22 cellular contexts compared by ENCODE assay signal in genomic region chr22:28985581-28986290, GRCh38.
DNase-seq lines count a peak whose midpoint lies in the region; ATAC-seq and TF ChIP-seq lines count a peak whose summit lies in the region.
"Had no signal": no experiment of that assay in that cellular context is flagged by ENCODE, and none has a peak within 500 bp of the region (broad histone marks: within the 10 kb centered on the region; RNA-seq: fewer than 3 reads in every experiment).

No MANE protein-coding gene starts in this region.

- POLR2A ChIA-PET in HEK293 (lab: Yijun Ruan, JAX) = interaction anchor here (0.6 to 1.4 kb wide), 3 partner anchors 31 to 568 kb away, joined by 3 read pairs; partner anchors contain the start of gene THOC5
- POLR2A ChIA-PET in WTC11 (lab: Charles Lee) = no interaction called here

- peaks cover 24% of the 10 kb centered on the region for H3K79me1 ChIP-seq in trophoblast cell (ENCODE audit: low read length)

- H2BK12ac ChIP-seq in trophoblast cell (ENCODE audit: low read length) = peak overlapping the region; percentile 42

- DNase-seq in WTC11 (ENCODE audit: low spot score) (no peak), left lung (no peak), trophoblast cell (no peak), tibial nerve (ENCODE audit: low spot score in 2 of 2) (no peak), HT-29 (ENCODE audit: low spot score) (no peak)
- DNase-seq in activated effector memory CD4-positive, alpha-beta T cell treated with anti-CD3 and anti-CD28 coated beads, Interleukin-2, amount 50 U/mL, for 16 hours = no peak
- DNase-seq in activated naive CD4-positive, alpha-beta T cell treated with Interleukin-2 at 50 U/mL for 16 hours = no peak
- DNase-seq: CD4-positive, CD25-positive, alpha-beta regulatory T cell; DMS 273 treated with DMSO at 0.1 percent for 48 hours; DMS79 treated with DMSO at 0.1 percent for 48 hours; GM23248; H9; IMR-90; NCI-H1105 treated with DMSO at 0.1 percent for 48 hours; NCI-H2029 treated with DMSO at 0.1 percent for 48 hours; NCI-H524 treated with DMSO at 0.1 percent for 48 hours; PC-3; SHP77 treated with DMSO at 0.1 percent for 48 hours had no signal

- no peak overlapping the region for H3K4me3 ChIP-seq in HEK293 (ENCODE audit: low read depth, low read length)
- H3K4me3 ChIP-seq in left lung = no peak overlapping the region
- H3K4me3 ChIP-seq in trophoblast cell (ENCODE audit: low read depth, low read length) = no peak overlapping the region
- H3K4me3 ChIP-seq in tibial nerve = no peak overlapping the region
- H3K4me3 ChIP-seq: GM23248 had no signal

- H3K9me3 ChIP-seq in HEK293 (ENCODE audit: control insufficient read depth, insufficient read depth, low read depth, low read length) (no peaks in the 10 kb centered on the region), left lung (no peaks in the 10 kb centered on the region), trophoblast cell (ENCODE audit: insufficient read depth, low read depth, low read length) (no peaks in the 10 kb centered on the region), tibial nerve (peaks cover 0 to 8% (median 0%) of the 10 kb centered on the region in 4 donors)

- no peak overlapping the region for H3K4me3 Mint-ChIP-seq in WTC11
- H3K4me3 Mint-ChIP-seq: CD4-positive, CD25-positive, alpha-beta regulatory T cell; H9 had no signal

- H3K9ac ChIP-seq in trophoblast cell (ENCODE audit: low read length) = no peak overlapping the region
- H3K9ac ChIP-seq: GM23248 had no signal

- TF ChIP-seq POLR2A in tibial nerve (IDR thresholded peaks at IDR 0.05) = no peak

- H3K27me3 Mint-ChIP-seq in WTC11 (ENCODE audit: low read depth) = no peaks in the 10 kb centered on the region
- H3K27me3 Mint-ChIP-seq: CD4-positive, CD25-positive, alpha-beta regulatory T cell had no signal

- H4K8ac ChIP-seq in trophoblast cell (ENCODE audit: low read depth, low read length) = peak overlapping the region; percentile 40

- H4K91ac ChIP-seq in trophoblast cell (ENCODE audit: low read depth, low read length) = peak overlapping the region; percentile 67

- no peak for TF ChIP-seq EP300 in tibial nerve (IDR thresholded peaks at IDR 0.05)

- ATAC-seq in WTC11 (no peak), left lung (no peak)
- ATAC-seq: PC-3, SK-N-SH treated with all-trans-retinoic acid at 6 μM for 48 hours had no signal

- TF ChIP-seq CTCF in HEK293 (tag by site-specific recombination; IDR thresholded peaks at IDR 0.05) = no peak
- no peak for TF ChIP-seq CTCF in WTC11 (IDR thresholded peaks at IDR 0.05)
- TF ChIP-seq CTCF in left lung (IDR thresholded peaks at IDR 0.05) = no peak
- no peak for TF ChIP-seq CTCF in tibial nerve (IDR thresholded peaks at IDR 0.05)

- H3K4me1 ChIP-seq in HEK293 (ENCODE audit: control insufficient read depth, insufficient read depth, low read length) = peaks cover 23% of the 10 kb centered on the region
- peaks cover 11 to 14% of the 10 kb centered on the region in 2 donors for H3K4me1 ChIP-seq in left lung
- peaks cover 27 to 34% of the 10 kb centered on the region in 2 experiments for H3K4me1 ChIP-seq in trophoblast cell (ENCODE audit: control insufficient read depth in 1 of 2, insufficient read depth in 2 of 2, low read length in 2 of 2)
- H3K4me1 ChIP-seq in tibial nerve = peaks cover 0 to 31% (median 0%) of the 10 kb centered on the region in 4 donors

- H4K12ac ChIP-seq in trophoblast cell (ENCODE audit: low read depth, low read length) = no peak overlapping the region

- H2AK5ac ChIP-seq in trophoblast cell (ENCODE audit: low read length) = no peak overlapping the region

- CTCF ChIA-PET in HEK293 (lab: Yijun Ruan, JAX) = interaction anchor here (0.9 kb wide), 1 partner anchor 68 kb away, joined by 3 read pairs; no protein-coding TSS in a partner anchor
- CTCF ChIA-PET in WTC11 (lab: Charles Lee) = interaction anchor here (0.7 to 1.4 kb wide), 2 partner anchors 54 to 55 kb away, joined by 3 read pairs; no protein-coding TSS in a partner anchor

- intact Hi-C loops in left lung (cut with DNase I) = loop anchor here in 1 of 2 donors (10.0 kb wide), 1 partner anchor 61 kb away; no protein-coding TSS in a partner anchor

- H3K4ac ChIP-seq in trophoblast cell (ENCODE audit: low read depth, low read length) = no peak overlapping the region

- H3K14ac ChIP-seq in trophoblast cell (ENCODE audit: low read length) = no peak overlapping the region

- H2AFZ ChIP-seq in trophoblast cell (ENCODE audit: insufficient read depth, low read length, poor library complexity) = no peak overlapping the region
- H2AFZ ChIP-seq: GM23248 had no signal

- peak overlapping the region; percentile 2 for H3K4me2 ChIP-seq in trophoblast cell (ENCODE audit: low read length)

- H3K23ac ChIP-seq in trophoblast cell (ENCODE audit: low read length) = no peak overlapping the region

- peaks cover 32% of the 10 kb centered on the region for H3K36me3 Mint-ChIP-seq in WTC11

- no peak overlapping the region; the same call in 1 of the 2 replicates for H3K27ac ChIP-seq in HEK293 (ENCODE audit: extremely low read depth, low read depth, low read length)
- peak overlapping the region; percentile 5 to 49 for H3K27ac ChIP-seq in left lung
- peak overlapping the region; percentile 73 for H3K27ac ChIP-seq in trophoblast cell (ENCODE audit: low read depth, low read length)
- no peak overlapping the region for H3K27ac ChIP-seq in tibial nerve
- H3K27ac ChIP-seq: GM23248, HL-60, RWPE1 had no signal

- peak overlapping the region; percentile 62 for H2BK120ac ChIP-seq in trophoblast cell (ENCODE audit: insufficient read depth, low read length, poor library complexity)

- no peaks in the 10 kb centered on the region for H3K79me2 ChIP-seq in trophoblast cell (ENCODE audit: control insufficient read depth, insufficient read depth, low read length, poor library complexity)

- H3K27ac Mint-ChIP-seq in WTC11 = peak overlapping the region; percentile 98; the same call in 1 of the 2 replicates
- H3K27ac Mint-ChIP-seq: CD4-positive, CD25-positive, alpha-beta regulatory T cell had no signal

- H3K18ac ChIP-seq in trophoblast cell (ENCODE audit: low read length) = peak overlapping the region; percentile 49

- H3K4me1 Mint-ChIP-seq in WTC11 = peaks cover 85% of the 10 kb centered on the region

- WGBS in trophoblast cell (ENCODE audit: extremely low coverage, insufficient coverage, insufficient read length) = no CpG with 5 or more reads among the region's 3 CpGs
- 91% methylated on average over 3 of the region's 3 CpGs for WGBS in tibial nerve, 2 donors

- no peaks in the 10 kb centered on the region for H3K27me3 ChIP-seq in left lung
- no peaks in the 10 kb centered on the region for H3K27me3 ChIP-seq in trophoblast cell (ENCODE audit: insufficient read depth, low read length)
- no peaks in the 10 kb centered on the region for H3K27me3 ChIP-seq in tibial nerve

- H3K36me3 ChIP-seq in HEK293 (ENCODE audit: control insufficient read depth in 2 of 2, insufficient read depth in 1 of 2, low read length in 2 of 2) (peaks cover 8 to 18% of the 10 kb centered on the region in 2 experiments; a peak in 2 of 3 replicates), left lung (no peaks in the 10 kb centered on the region), trophoblast cell (ENCODE audit: control insufficient read depth in 1 of 2, insufficient read depth in 2 of 2, low read length in 2 of 2) (peaks cover 2% of the 10 kb centered on the region in 2 experiments), tibial nerve (peaks cover 0 to 27% (median 0%) of the 10 kb centered on the region in 3 donors)

- peak overlapping the region; percentile 62 for H2BK5ac ChIP-seq in trophoblast cell (ENCODE audit: low read depth, low read length, poor library complexity)

- H3K9me3 Mint-ChIP-seq in WTC11 = peaks cover 13% of the 10 kb centered on the region

TF ChIP-seq in HEK293, 187 proteins besides CTCF, POLR2A, EP300 and RAD21:
- peak; percentile 86 for TF ChIP-seq SETDB1 (IDR thresholded peaks at IDR 0.05; ENCODE audit: insufficient read length, low read length)
- no peak for TF ChIP-seq ZNF555 (tag by site-specific recombination; conservative IDR thresholded peaks at IDR 0.05)
- no peak for TF ChIP-seq ZNF169 (tag by site-specific recombination; IDR thresholded peaks at IDR 0.05)
- TF ChIP-seq ZNF610 (tag by site-specific recombination; IDR thresholded peaks at IDR 0.05; ENCODE audit: borderline replicate concordance) = no peak
- TF ChIP-seq ZIC2 (tag by site-specific recombination; IDR thresholded peaks at IDR 0.05) = no peak
- TF ChIP-seq ZNF585B (tag by site-specific recombination; IDR thresholded peaks at IDR 0.05) = no peak
- peak; percentile 83 for TF ChIP-seq ZNF239 (tag by site-specific recombination; IDR thresholded peaks at IDR 0.05)
- TF ChIP-seq ZNF670 (tag by site-specific recombination; IDR thresholded peaks at IDR 0.05; ENCODE audit: low read depth) = no peak
- TF ChIP-seq ZNF146 (tag by site-specific recombination; IDR thresholded peaks at IDR 0.05) = no peak
- TF ChIP-seq ZNF404 (tag by site-specific recombination; IDR thresholded peaks at IDR 0.05) = no peak
- TF ChIP-seq TRIM28 (IDR thresholded peaks at IDR 0.05; ENCODE audit: borderline replicate concordance, low read length) = peak; percentile 44; the same call in 1 of the 2 replicates
TF ChIP-seq in HEK293: peak in this region for 3.

TF ChIP-seq in WTC11, 78 proteins besides CTCF, POLR2A, EP300 and RAD21 (continues in another document):
- no peak for TF ChIP-seq E2F5 (CRISPR knock-in tag; IDR thresholded peaks at IDR 0.05)
- no peak for TF ChIP-seq STAT6 (CRISPR knock-in tag; conservative IDR thresholded peaks at IDR 0.05; ENCODE audit: low read depth)

Comparison
In these comparisons a context has a peak if more than half of its experiments do, and no peak if none do; other contexts are left out.
1. H3K27ac ChIP-seq: peak in left lung (2 of 2) and trophoblast cell (single experiment); none in HEK293 (single experiment) and tibial nerve (0 of 4).